In the genomic region with DNA sequence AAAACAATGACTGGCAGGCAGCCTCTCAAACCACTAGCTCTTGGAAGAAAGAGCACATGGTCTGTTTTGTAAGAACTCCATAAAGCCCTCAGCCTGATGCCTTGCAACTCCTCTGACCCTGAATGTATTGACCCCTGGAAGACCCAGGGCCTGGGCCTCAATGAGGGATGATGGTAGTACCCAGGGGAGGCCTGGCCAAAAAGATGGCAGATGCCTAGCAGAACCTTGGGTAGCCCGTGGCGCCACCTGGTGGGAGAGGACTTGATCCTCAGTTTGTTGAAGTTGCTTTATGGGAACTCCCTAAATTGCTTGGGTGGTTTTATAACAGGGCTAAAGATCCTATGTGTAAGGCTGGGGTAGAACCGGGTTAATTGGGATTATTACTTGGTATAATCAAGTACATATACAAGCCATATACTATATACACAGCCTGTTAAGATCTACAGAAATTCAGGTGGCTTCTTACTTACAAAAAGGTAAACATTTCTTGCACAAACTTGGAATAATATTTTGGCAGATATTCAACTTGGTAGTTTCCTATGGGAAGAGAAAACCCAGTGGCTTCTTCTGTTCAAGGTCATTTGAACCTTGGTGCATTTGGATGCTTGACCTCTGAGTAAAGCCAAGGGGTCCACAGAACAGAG, we compare ENCODE assay signal across 8 cellular contexts.
DNase-seq lines count a peak whose midpoint lies in the region; ATAC-seq lines count a peak whose summit lies in the region.

No MANE protein-coding gene starts in this region.

- no peak overlapping the region for H3K4me3 Mint-ChIP-seq in activated naive CD8-positive, alpha-beta T cell treated with anti-CD3 and anti-CD28 coated beads, Interleukin-2, amount 10 ng/mL, durations not matched to agents 7 days and 5 days

- peaks cover 5% of the 10 kb centered on the region for H3K27me3 Mint-ChIP-seq in activated naive CD8-positive, alpha-beta T cell treated with anti-CD3 and anti-CD28 coated beads, Interleukin-2, amount 10 ng/mL, durations not matched to agents 7 days and 5 days

- H3K9me3 Mint-ChIP-seq in activated naive CD8-positive, alpha-beta T cell treated with anti-CD3 and anti-CD28 coated beads, Interleukin-2, amount 10 ng/mL, durations not matched to agents 7 days and 5 days, result no peaks in the 10 kb centered on the region

- no peaks in the 10 kb centered on the region for H3K36me3 Mint-ChIP-seq in activated naive CD8-positive, alpha-beta T cell treated with anti-CD3 and anti-CD28 coated beads, Interleukin-2, amount 10 ng/mL, durations not matched to agents 7 days and 5 days

- DNase-seq in NCI-H524 (lab: John Stamatoyannopoulos, UW) (peak; percentile 27 to 46), NCI-H524 treated with DMSO at 0.1 percent for 48 hours (lab: John Stamatoyannopoulos, UW) (no peak), Kasumi-1 (lab: John Stamatoyannopoulos, UW) (peak; percentile 77 to 90), SKM-1 (lab: John Stamatoyannopoulos, UW; ENCODE audit: unreplicated experiment) (peak; percentile 22), iPS DF 4.7 (ENCODE audit: extremely low read depth, low spot score) (peak; percentile 38), midbrain (lab: John Stamatoyannopoulos, UW) (no peak)
- peak; percentile 77 for DNase-seq in activated naive CD8-positive, alpha-beta T cell treated with anti-CD3 and anti-CD28 coated beads, Interleukin-2, amount 10 ng/mL, durations not matched to agents 7 days and 5 days
- DNase-seq in stimulated activated CD4-positive, alpha-beta T cell treated with anti-CD3 and anti-CD28 coated beads, Interleukin-1b, Interleukin-23, amount 100 ng/mL, for 4 hours (ENCODE audit: low read depth in 2 of 2), result peak; percentile 32 to 68

- no peaks in the 10 kb centered on the region for H3K4me1 Mint-ChIP-seq in activated naive CD8-positive, alpha-beta T cell treated with anti-CD3 and anti-CD28 coated beads, Interleukin-2, amount 10 ng/mL, durations not matched to agents 7 days and 5 days

- H3K27ac Mint-ChIP-seq in activated naive CD8-positive, alpha-beta T cell treated with anti-CD3 and anti-CD28 coated beads, Interleukin-2, amount 10 ng/mL, durations not matched to agents 7 days and 5 days, result no peak overlapping the region

- POLR2A ChIA-PET in activated naive CD8-positive, alpha-beta T cell treated with anti-CD3 and anti-CD28 coated beads, Interleukin-2, amount 10 ng/mL, durations not matched to agents 7 days and 5 days (lab: Charles Lee), result no interaction called here

- ATAC-seq in activated naive CD8-positive, alpha-beta T cell treated with anti-CD3 and anti-CD28 coated beads, Interleukin-2, amount 10 ng/mL, durations not matched to agents 7 days and 5 days (ENCODE audit: low read depth), result peak; percentile 58

Comparison
In these comparisons a context has a peak if more than half of its experiments do, and no peak if none do; other contexts are left out.
1. DNase-seq: peak in NCI-H524 (2 of 2), Kasumi-1 (2 of 2), SKM-1 (single experiment), activated naive CD8-positive, alpha-beta T cell treated with anti-CD3 and anti-CD28 coated beads, Interleukin-2, amount 10 ng/mL, durations not matched to agents 7 days and 5 days (single experiment), iPS DF 4.7 (single experiment) and stimulated activated CD4-positive, alpha-beta T cell treated with anti-CD3 and anti-CD28 coated beads, Interleukin-1b, Interleukin-23, amount 100 ng/mL, for 4 hours (2 of 2); none in NCI-H524 treated with DMSO at 0.1 percent for 48 hours (single experiment) and midbrain (single experiment).